ENCODE assay signal across 9 cellular contexts in genomic region chrX:3262906-3263305, GRCh38.
DNase-seq lines count a peak whose midpoint lies in the region; ATAC-seq and TF ChIP-seq lines count a peak whose summit lies in the region.
"Had no signal": no experiment of that assay in that cellular context is flagged by ENCODE, and none has a peak within 500 bp of the region (broad histone marks: within the 10 kb centered on the region; RNA-seq: fewer than 3 reads in every experiment).

No MANE protein-coding gene starts in this region.

- H3K4me3 ChIP-seq in adipocyte (ENCODE audit: low read length) (peak overlapping the region; percentile 14), thoracic aorta (no peak overlapping the region)

- H3K9me3 ChIP-seq in adipocyte (ENCODE audit: control insufficient read depth, low read length): peaks cover 3% of the 10 kb centered on the region
- H3K9me3 ChIP-seq in thoracic aorta: no peaks in the 10 kb centered on the region

- no peaks in the 10 kb centered on the region for H3K36me3 ChIP-seq in adipocyte (ENCODE audit: control insufficient read depth, insufficient read depth, low read length, severe bottlenecking)
- no peaks in the 10 kb centered on the region for H3K36me3 ChIP-seq in thoracic aorta

- DNase-seq in HK-2 (ENCODE audit: unreplicated experiment): peak; percentile 7
- DNase-seq in adipocyte (ENCODE audit: low read depth): peak; percentile 88
- DNase-seq in glomerular visceral epithelial cell (ENCODE audit: extremely low spot score): peak; percentile 68
- DNase-seq in thoracic aorta (ENCODE audit: low spot score): peak; percentile 4
- DNase-seq in activated naive CD4-positive, alpha-beta T cell treated with anti-CD3 and anti-CD28 coated beads, Interleukin-2, amount 10 ng/mL, durations not matched to agents 7 days and 5 days: no peak
- DNase-seq in NCI-H1436 treated with DMSO at 0.1 percent for 48 hours (lab: John Stamatoyannopoulos, UW): no peak
- DNase-seq in UCSD-AML1 (lab: John Stamatoyannopoulos, UW; ENCODE audit: unreplicated experiment): no peak
- DNase-seq: activated CD4-positive, CD25-positive, alpha-beta regulatory T cell; hippocampal formation had no signal

- H3K36me3 Mint-ChIP-seq in activated naive CD4-positive, alpha-beta T cell treated with anti-CD3 and anti-CD28 coated beads, Interleukin-2, amount 10 ng/mL, durations not matched to agents 7 days and 5 days: no peaks in the 10 kb centered on the region

- H3K27ac Mint-ChIP-seq in activated naive CD4-positive, alpha-beta T cell treated with anti-CD3 and anti-CD28 coated beads, Interleukin-2, amount 10 ng/mL, durations not matched to agents 7 days and 5 days: no peak overlapping the region

- no peaks in the 10 kb centered on the region for H3K27me3 Mint-ChIP-seq in activated naive CD4-positive, alpha-beta T cell treated with anti-CD3 and anti-CD28 coated beads, Interleukin-2, amount 10 ng/mL, durations not matched to agents 7 days and 5 days

- TF ChIP-seq CTCF in thoracic aorta (IDR thresholded peaks at IDR 0.05): no peak

- H3K9ac ChIP-seq in adipocyte (ENCODE audit: low read length): peak overlapping the region; percentile 45

- peaks cover 5% of the 10 kb centered on the region for H3K9me3 Mint-ChIP-seq in activated naive CD4-positive, alpha-beta T cell treated with anti-CD3 and anti-CD28 coated beads, Interleukin-2, amount 10 ng/mL, durations not matched to agents 7 days and 5 days

- no peaks in the 10 kb centered on the region for H3K4me1 Mint-ChIP-seq in activated naive CD4-positive, alpha-beta T cell treated with anti-CD3 and anti-CD28 coated beads, Interleukin-2, amount 10 ng/mL, durations not matched to agents 7 days and 5 days

- peaks cover 3% of the 10 kb centered on the region for H3K27me3 ChIP-seq in adipocyte (replicated peaks; ENCODE audit: control insufficient read depth, insufficient read depth, low read length)
- no peaks in the 10 kb centered on the region for H3K27me3 ChIP-seq in thoracic aorta (replicated peaks; ENCODE audit: insufficient read depth)

- peak overlapping the region in 1 of 2 donors; percentile 48 for H3K27ac ChIP-seq in thoracic aorta

- H3K4me1 ChIP-seq in adipocyte (ENCODE audit: control insufficient read depth, insufficient read depth, low read length) (peaks cover 17% of the 10 kb centered on the region), thoracic aorta (ENCODE audit: control insufficient read depth in 1 of 2, low read depth in 2 of 2) (peaks cover 0 to 15% of the 10 kb centered on the region in 2 donors)

- no peak overlapping the region for H3K4me3 Mint-ChIP-seq in activated naive CD4-positive, alpha-beta T cell treated with anti-CD3 and anti-CD28 coated beads, Interleukin-2, amount 10 ng/mL, durations not matched to agents 7 days and 5 days

- no peak for ATAC-seq in thoracic aorta (ENCODE audit: insufficient number of reproducible peaks, low FRiP score, low read depth)

- CTCF ChIA-PET in activated naive CD4-positive, alpha-beta T cell treated with anti-CD3 and anti-CD28 coated beads, Interleukin-2, amount 10 ng/mL, durations not matched to agents 7 days and 5 days (lab: Charles Lee): no interaction called here

Comparison
In these comparisons a context has a peak if more than half of its experiments do, and no peak if none do; other contexts are left out.
1. DNase-seq: peak in HK-2 (single experiment), adipocyte (single experiment), glomerular visceral epithelial cell (single experiment) and thoracic aorta (single experiment); none in activated naive CD4-positive, alpha-beta T cell treated with anti-CD3 and anti-CD28 coated beads, Interleukin-2, amount 10 ng/mL, durations not matched to agents 7 days and 5 days (single experiment), NCI-H1436 treated with DMSO at 0.1 percent for 48 hours (single experiment) and UCSD-AML1 (single experiment).